25 cellular contexts compared by ENCODE assay signal in the genomic region with DNA sequence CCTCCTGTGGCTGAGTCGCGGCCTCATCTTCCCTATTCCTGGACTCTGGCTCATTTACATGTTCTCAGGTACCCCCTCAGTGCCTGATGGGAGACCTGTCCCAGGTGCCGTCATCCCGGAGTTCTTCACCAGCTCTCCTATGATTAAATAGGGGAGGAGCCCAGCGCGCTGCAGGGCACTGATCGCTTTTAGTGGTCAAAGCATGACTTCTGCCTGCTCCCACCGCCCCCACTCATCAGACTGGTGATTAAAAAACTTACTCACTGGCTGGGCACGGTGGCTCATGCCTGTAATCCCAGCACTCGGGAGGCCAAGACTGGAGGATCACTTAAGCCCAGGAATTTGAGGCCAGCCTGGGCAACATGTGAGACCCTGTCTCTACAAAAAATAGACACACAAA.
"Had no signal": no experiment of that assay in that cellular context is flagged by ENCODE, and none has a peak within 500 bp of the region (broad histone marks: within the 10 kb centered on the region; RNA-seq: fewer than 3 reads in every experiment).

No MANE protein-coding gene starts in this region.

- H3K4me3 ChIP-seq: pancreas, psoas muscle, right lobe of liver, sigmoid colon, suprapubic skin, testis, tibial artery, transverse colon, upper lobe of right lung, uterus had no signal

- H3K27ac ChIP-seq: neutrophil, pancreas, psoas muscle, right lobe of liver, sigmoid colon, suprapubic skin, testis, tibial artery, transverse colon, upper lobe of right lung, uterus had no signal

- H3K9me3 ChIP-seq: neutrophil, pancreas, psoas muscle, right lobe of liver, sigmoid colon, suprapubic skin, testis, tibial artery, transverse colon, upper lobe of right lung, uterus had no signal

- H3K4me1 ChIP-seq: pancreas, right lobe of liver, sigmoid colon, suprapubic skin, testis, tibial artery, transverse colon, upper lobe of right lung, uterus had no signal

- ATAC-seq: naive thymus-derived CD8-positive, alpha-beta T cell; pancreas; stimulated activated memory B cell treated with anti-CD40 and anti-IgM and Interleukin-4, amounts not matched to agents 10 μg/mL and 1 μg/mL and 100 μg/mL, for 72 hours; stimulated activated naive CD8-positive, alpha-beta T cell treated with anti-CD3 and anti-CD28 coated beads, Interleukin-15, amount 100 ng/mL, for 72 hours had no signal

- DNase-seq: naive thymus-derived CD8-positive, alpha-beta T cell; nephron progenitor cell; nucleus accumbens; pancreas; right cardiac atrium; right lobe of liver; sigmoid colon; small intestine; stimulated activated CD4-positive, alpha-beta T cell treated with anti-CD3 and anti-CD28 coated beads, Interleukin-12 subunit alpha, Interleukin-12 subunit beta, amount 100 ng/mL, for 4 hours; stimulated activated CD4-positive, alpha-beta T cell treated with anti-CD3 and anti-CD28 coated beads, Interleukin-1b, Interleukin-23, amount 100 ng/mL, for 48 hours; stimulated activated CD4-positive, alpha-beta T cell treated with anti-CD3 and anti-CD28 coated beads, Interleukin-4, amount 100 ng/mL, for 1 hour; stimulated activated CD4-positive, alpha-beta T cell treated with anti-CD3 and anti-CD28 coated beads, Interleukin-4, amount 100 ng/mL, for 4 hours; stimulated activated CD8-positive, alpha-beta memory T cell treated with anti-CD3 and anti-CD28 coated beads, Interleukin-4, amount 100 ng/mL, for 48 hours; stimulated activated naive CD4-positive, alpha-beta T cell; stimulated activated naive CD8-positive, alpha-beta T cell treated with anti-CD3 and anti-CD28 coated beads, Interleukin-15, amount 100 ng/mL, for 72 hours; stimulated activated naive CD8-positive, alpha-beta T cell treated with anti-CD3 and anti-CD28 coated beads, Interleukin-15, Interleukin-2, amounts not matched to agents 100 U/mL and 50 U/mL, for 24 hours; testis; tibial artery; transverse colon; upper lobe of right lung; uterus had no signal

- H3K27me3 ChIP-seq: neutrophil, pancreas, right lobe of liver, sigmoid colon, suprapubic skin, testis, tibial artery, transverse colon, upper lobe of right lung, uterus had no signal

- H3K36me3 ChIP-seq: uterus had no signal
